In genomic region chr12:1444142-1444516, GRCh38 we compare ENCODE assay signal across 24 cellular contexts.
DNase-seq lines count a peak whose midpoint lies in the region; TF ChIP-seq lines count a peak whose summit lies in the region.
"Had no signal": no experiment of that assay in that cellular context is flagged by ENCODE, and none has a peak within 500 bp of the region (broad histone marks: within the 10 kb centered on the region; RNA-seq: fewer than 3 reads in every experiment).

No MANE protein-coding gene starts in this region.

- no peak overlapping the region for H3K4me3 Mint-ChIP-seq in MCF 10A (ENCODE audit: unreplicated experiment)
- H3K4me3 Mint-ChIP-seq: activated naive CD8-positive, alpha-beta T cell treated with anti-CD3 and anti-CD28 coated beads, Interleukin-2, amount 10 ng/mL, durations not matched to agents 7 days and 5 days had no signal

- H3K4me1 ChIP-seq in left ventricle myocardium inferior (peaks cover 15% of the 10 kb centered on the region), prostate gland (replicated peaks) (no peaks in the 10 kb centered on the region)
- H3K4me1 ChIP-seq: pancreas, suprapubic skin had no signal

- intact Hi-C loops in MCF 10A (cut with micrococcal nuclease), result no loop called here
- intact Hi-C loops in left ventricle myocardium inferior (cut with micrococcal nuclease), result no loop called here
- intact Hi-C loops in prostate gland (cut with DNase I), result no loop called here

- WGBS in prostate gland, result 50% methylated on average over 6 of the region's 6 CpGs

- POLR2A ChIA-PET in AG04449 (lab: Yijun Ruan, JAX) (interaction anchor here (2.4 kb wide), 1 partner anchor 30 kb away, joined by 16 read pairs; no protein-coding TSS in a partner anchor), MCF 10A (lab: Yijun Ruan, JAX) (interaction anchor here (0.9 kb wide), 1 partner anchor 9 kb away, joined by 4 read pairs; no protein-coding TSS in a partner anchor)

- peak overlapping the region; percentile 6 for H3K27ac Mint-ChIP-seq in MCF 10A (ENCODE audit: low read depth, unreplicated experiment)
- H3K27ac Mint-ChIP-seq: activated naive CD8-positive, alpha-beta T cell treated with anti-CD3 and anti-CD28 coated beads, Interleukin-2, amount 10 ng/mL, durations not matched to agents 7 days and 5 days had no signal

- TF ChIP-seq CTCF in AG04449 (IDR thresholded peaks at IDR 0.05; ENCODE audit: insufficient read depth, low read length, missing control alignments) (no peak), MCF 10A (IDR thresholded peaks at IDR 0.05; ENCODE audit: unreplicated experiment) (no peak), left ventricle myocardium inferior (IDR thresholded peaks at IDR 0.05; ENCODE audit: borderline replicate concordance) (no peak), prostate gland (IDR thresholded peaks at IDR 0.05) (no peak)

- no peaks in the 10 kb centered on the region for H3K27me3 Mint-ChIP-seq in MCF 10A (ENCODE audit: insufficient read depth, unreplicated experiment)
- H3K27me3 Mint-ChIP-seq: activated naive CD8-positive, alpha-beta T cell treated with anti-CD3 and anti-CD28 coated beads, Interleukin-2, amount 10 ng/mL, durations not matched to agents 7 days and 5 days had no signal

- H3K36me3 Mint-ChIP-seq in MCF 10A (ENCODE audit: insufficient read depth, unreplicated experiment), result peaks cover 26% of the 10 kb centered on the region
- H3K36me3 Mint-ChIP-seq: activated naive CD8-positive, alpha-beta T cell treated with anti-CD3 and anti-CD28 coated beads, Interleukin-2, amount 10 ng/mL, durations not matched to agents 7 days and 5 days had no signal

- H3K27ac ChIP-seq in left ventricle myocardium inferior (replicated peaks) (peak overlapping the region; percentile 53), prostate gland (peak overlapping the region; percentile 15 to 41)
- H3K27ac ChIP-seq: C4-2B, pancreas, suprapubic skin had no signal

- H3K9me3 Mint-ChIP-seq in MCF 10A (ENCODE audit: unreplicated experiment), result no peaks in the 10 kb centered on the region
- H3K9me3 Mint-ChIP-seq: activated naive CD8-positive, alpha-beta T cell treated with anti-CD3 and anti-CD28 coated beads, Interleukin-2, amount 10 ng/mL, durations not matched to agents 7 days and 5 days had no signal

- H3K36me3 ChIP-seq in left ventricle myocardium inferior (peaks cover 25% of the 10 kb centered on the region), prostate gland (no peaks in the 10 kb centered on the region)
- H3K36me3 ChIP-seq: pancreas had no signal

- no peak for TF ChIP-seq POLR2A in prostate gland (IDR thresholded peaks at IDR 0.05)

- DNase-seq in AG04449 (ENCODE audit: low read depth, low spot score), result no peak
- DNase-seq in MCF 10A (ENCODE audit: unreplicated experiment), result no peak
- DNase-seq in left ventricle myocardium inferior, result no peak
- DNase-seq in prostate gland (ENCODE audit: low spot score), result no peak
- DNase-seq in NCI-H1436 treated with DMSO at 0.1 percent for 48 hours (lab: John Stamatoyannopoulos, UW), result no peak
- DNase-seq in stimulated activated CD4-positive, alpha-beta T cell treated with anti-CD3 and anti-CD28 coated beads, Interleukin-4, amount 100 ng/mL, for 24 hours, result no peak
- DNase-seq in NCI-H446 treated with DMSO at 0.1 percent for 48 hours (lab: John Stamatoyannopoulos, UW), result no peak
- no peak for DNase-seq in HK-2 (ENCODE audit: unreplicated experiment)
- DNase-seq: activated CD4-positive, CD25-positive, alpha-beta regulatory T cell treated with anti-CD3 and anti-CD28 coated beads, Interleukin-2, amount 50 U/mL, for 72 hours; activated naive CD8-positive, alpha-beta T cell treated with anti-CD3 and anti-CD28 coated beads, Interleukin-2, amount 10 ng/mL, durations not matched to agents 7 days and 5 days; central memory CD4-positive, alpha-beta T cell; DMS 273 treated with DMSO at 0.1 percent for 48 hours; effector CD4-positive, alpha-beta T cell; hippocampal formation; midbrain; NCI-H2171 treated with DMSO at 0.1 percent for 48 hours; NCI-H748 treated with DMSO at 0.1 percent for 48 hours; pancreas; PC-3; stimulated activated CD8-positive, alpha-beta memory T cell treated with anti-CD3 and anti-CD28 coated beads, Interleukin-4, amount 100 ng/mL, for 48 hours; T1000 had no signal

- peak overlapping the region; percentile 38 for H3K4me3 ChIP-seq in AG04449 (ENCODE audit: low read depth, low read length)
- H3K4me3 ChIP-seq in left ventricle myocardium inferior, result no peak overlapping the region
- H3K4me3 ChIP-seq in prostate gland, result no peak overlapping the region
- H3K4me3 ChIP-seq: GM12878, pancreas, suprapubic skin had no signal

- peaks cover 13% of the 10 kb centered on the region for H3K4me1 Mint-ChIP-seq in MCF 10A (ENCODE audit: insufficient read depth, unreplicated experiment)
- H3K4me1 Mint-ChIP-seq: activated naive CD8-positive, alpha-beta T cell treated with anti-CD3 and anti-CD28 coated beads, Interleukin-2, amount 10 ng/mL, durations not matched to agents 7 days and 5 days had no signal

- H3K27me3 ChIP-seq in left ventricle myocardium inferior (ENCODE audit: low read depth), result no peaks in the 10 kb centered on the region
- H3K27me3 ChIP-seq in prostate gland (replicated peaks; ENCODE audit: insufficient read depth), result no peaks in the 10 kb centered on the region
- H3K27me3 ChIP-seq: pancreas, suprapubic skin had no signal

- CTCF ChIA-PET in AG04449 (lab: Yijun Ruan, JAX) (interaction anchor here (1.1 to 1.6 kb wide), 3 partner anchors 10 to 144 kb away, joined by 3 to 6 read pairs (median 5); no protein-coding TSS in a partner anchor), MCF 10A (lab: Yijun Ruan, JAX) (no interaction called here)

- BruUV-seq in MCF 10A (replicated peaks; lab: Mats Ljungman, UMichigan), result no TSS peak

- H3K9me3 ChIP-seq in left ventricle myocardium inferior (replicated peaks) (no peaks in the 10 kb centered on the region), prostate gland (no peaks in the 10 kb centered on the region)
- H3K9me3 ChIP-seq: pancreas, suprapubic skin had no signal
